In the genomic region with DNA sequence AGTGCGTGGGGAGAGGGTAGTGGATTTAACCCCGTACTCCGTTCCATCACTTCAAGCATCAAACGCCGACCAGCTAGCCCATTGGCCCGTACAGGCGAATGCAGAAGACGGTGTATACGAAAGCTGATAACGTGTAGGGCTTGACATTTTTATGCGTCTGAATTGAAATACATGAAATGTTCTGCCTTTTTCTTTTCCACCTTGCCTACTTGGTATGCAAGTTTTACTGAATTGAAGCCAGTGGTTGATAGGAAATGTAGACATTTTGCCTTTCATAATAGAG, we compare ENCODE assay signal across 8 cellular contexts.
DNase-seq lines count a peak whose midpoint lies in the region; ATAC-seq and TF ChIP-seq lines count a peak whose summit lies in the region.

No MANE protein-coding gene starts in this region.

- peaks cover 3% of the 10 kb centered on the region; the same call in 1 of the 2 replicates for H3K36me3 ChIP-seq in RWPE2 (ENCODE audit: low read depth)

- H3K36me3 Mint-ChIP-seq in activated naive CD4-positive, alpha-beta T cell treated with anti-CD3 and anti-CD28 coated beads, Interleukin-2, amount 10 ng/mL, durations not matched to agents 7 days and 5 days: peaks cover 14% of the 10 kb centered on the region

- TF ChIP-seq CTCF in RWPE2 (IDR thresholded peaks at IDR 0.05; ENCODE audit: poor library complexity, severe bottlenecking): no peak
- TF ChIP-seq CTCF in fibroblast of mammary gland (conservative IDR thresholded peaks at IDR 0.05; ENCODE audit: control insufficient read depth, insufficient read depth, low read depth, low read length): no peak

- H3K27me3 Mint-ChIP-seq in activated naive CD4-positive, alpha-beta T cell treated with anti-CD3 and anti-CD28 coated beads, Interleukin-2, amount 10 ng/mL, durations not matched to agents 7 days and 5 days: peaks cover 4% of the 10 kb centered on the region

- H3K27me3 ChIP-seq in RWPE2 (ENCODE audit: insufficient read depth, poor library complexity, severe bottlenecking): no peaks in the 10 kb centered on the region

- H3K27ac Mint-ChIP-seq in activated naive CD4-positive, alpha-beta T cell treated with anti-CD3 and anti-CD28 coated beads, Interleukin-2, amount 10 ng/mL, durations not matched to agents 7 days and 5 days: peak overlapping the region; percentile 99

- no peaks in the 10 kb centered on the region for H3K9me3 Mint-ChIP-seq in activated naive CD4-positive, alpha-beta T cell treated with anti-CD3 and anti-CD28 coated beads, Interleukin-2, amount 10 ng/mL, durations not matched to agents 7 days and 5 days

- H3K27ac ChIP-seq in RWPE2 (ENCODE audit: poor library complexity, severe bottlenecking): peak overlapping the region; percentile 75

- H3K9me3 ChIP-seq in RWPE2 (ENCODE audit: severe bottlenecking): no peaks in the 10 kb centered on the region

- ATAC-seq in RWPE2 (ENCODE audit: low read depth) (no peak; the same call in 2 of the 3 replicates), HG02970 (IDR thresholded peaks at IDR 0.05; ENCODE audit: low FRiP score, unreplicated experiment) (no peak)

- H3K4me1 Mint-ChIP-seq in activated naive CD4-positive, alpha-beta T cell treated with anti-CD3 and anti-CD28 coated beads, Interleukin-2, amount 10 ng/mL, durations not matched to agents 7 days and 5 days: peaks cover 49% of the 10 kb centered on the region

- peak overlapping the region; percentile 96 for H3K4me3 Mint-ChIP-seq in activated naive CD4-positive, alpha-beta T cell treated with anti-CD3 and anti-CD28 coated beads, Interleukin-2, amount 10 ng/mL, durations not matched to agents 7 days and 5 days

- CTCF ChIA-PET in activated naive CD4-positive, alpha-beta T cell treated with anti-CD3 and anti-CD28 coated beads, Interleukin-2, amount 10 ng/mL, durations not matched to agents 7 days and 5 days (lab: Charles Lee): interaction anchor here (0.7 to 2.1 kb wide), 8 partner anchors 9 to 167 kb away, joined by 3 to 27 read pairs (median 4); no protein-coding TSS in a partner anchor

- H3K4me1 ChIP-seq in RWPE2 (ENCODE audit: insufficient read depth, poor library complexity, severe bottlenecking): peaks cover 14% of the 10 kb centered on the region

- H3K4me3 ChIP-seq in RWPE2 (ENCODE audit: severe bottlenecking) (peak overlapping the region; percentile 19), fibroblast of mammary gland (ENCODE audit: control insufficient read depth, low read depth, low read length) (peak overlapping the region; percentile 32), skeletal muscle cell (ENCODE audit: low read depth, low read length) (peak overlapping the region; percentile 40)

- no peak for DNase-seq in activated naive CD4-positive, alpha-beta T cell treated with anti-CD3 and anti-CD28 coated beads, Interleukin-2, amount 10 ng/mL, durations not matched to agents 7 days and 5 days
- DNase-seq in activated naive CD4-positive, alpha-beta T cell treated with anti-CD3 and anti-CD28 coated beads, Interleukin-2, amount 50 U/mL, for 16 hours: no peak
- DNase-seq in RWPE2 (ENCODE audit: low spot score) (no peak), fibroblast of mammary gland (ENCODE audit: low read depth) (no peak), skeletal muscle cell (ENCODE audit: low read depth) (no peak), ecto neural progenitor cell (ENCODE audit: low spot score) (no peak)
- no peak for DNase-seq in activated CD8-positive, alpha-beta memory T cell treated with anti-CD3 and anti-CD28 coated beads for 24 hours
